ENCODE assay signal across 13 cellular contexts in genomic region chr11:86255896-86256295, GRCh38. TPM values are rescaled to one million over a fixed set of nuclear protein-coding genes. Genes with fewer than 3 reads are reported as not detected.
DNase-seq lines count a peak whose midpoint lies in the region; ATAC-seq and TF ChIP-seq lines count a peak whose summit lies in the region.
"Had no signal": no experiment of that assay in that cellular context is flagged by ENCODE, and none has a peak within 500 bp of the region (broad histone marks: within the 10 kb centered on the region; RNA-seq: fewer than 3 reads in every experiment).

No MANE protein-coding gene starts in this region.

- H3K9me3 Mint-ChIP-seq in activated T-cell treated with anti-CD3 and anti-CD28 coated beads, Interleukin-2, amount 50 U/mL, for 24 hours = no peaks in the 10 kb centered on the region
- no peaks in the 10 kb centered on the region for H3K9me3 Mint-ChIP-seq in stimulated activated effector memory CD8-positive, alpha-beta T cell treated with anti-CD3 and anti-CD28 coated beads, Interleukin-12 subunit alpha, Interleukin-12 subunit beta, amount 100 ng/mL, for 72 hours

- H3K27ac Mint-ChIP-seq in activated T-cell treated with anti-CD3 and anti-CD28 coated beads, Interleukin-2, amount 50 U/mL, for 24 hours = peak overlapping the region; percentile 84
- H3K27ac Mint-ChIP-seq in stimulated activated effector memory CD8-positive, alpha-beta T cell treated with anti-CD3 and anti-CD28 coated beads, Interleukin-12 subunit alpha, Interleukin-12 subunit beta, amount 100 ng/mL, for 72 hours = peak overlapping the region; percentile 58

- no TSS peak for BruUV-seq in A673 (replicated peaks; lab: Mats Ljungman, UMichigan)

- TF ChIP-seq CTCF in A673 (conservative IDR thresholded peaks at IDR 0.05; ENCODE audit: low read depth, low read length) = no peak

- no peaks in the 10 kb centered on the region for H3K27me3 Mint-ChIP-seq in activated T-cell treated with anti-CD3 and anti-CD28 coated beads, Interleukin-2, amount 50 U/mL, for 24 hours

- no peaks in the 10 kb centered on the region for H3K9me3 ChIP-seq in A673 (ENCODE audit: low read depth, low read length, poor library complexity, severe bottlenecking)
- H3K9me3 ChIP-seq: neutrophil had no signal

- H3K4me3 Mint-ChIP-seq in activated T-cell treated with anti-CD3 and anti-CD28 coated beads, Interleukin-2, amount 50 U/mL, for 24 hours = peak overlapping the region; percentile 8
- H3K4me3 Mint-ChIP-seq in stimulated activated effector memory CD8-positive, alpha-beta T cell treated with anti-CD3 and anti-CD28 coated beads, Interleukin-12 subunit alpha, Interleukin-12 subunit beta, amount 100 ng/mL, for 72 hours = peak overlapping the region; percentile 13

- ATAC-seq in GM21526 (IDR thresholded peaks at IDR 0.05; ENCODE audit: low FRiP score, unreplicated experiment) (peak; percentile 94), HG03103 (IDR thresholded peaks at IDR 0.05; ENCODE audit: low read depth, unreplicated experiment) (peak; percentile 88)
- peak; percentile 84 for ATAC-seq in stimulated activated effector memory CD8-positive, alpha-beta T cell treated with anti-CD3 and anti-CD28 coated beads, Interleukin-12 subunit alpha, Interleukin-12 subunit beta, amount 100 ng/mL, for 72 hours
- ATAC-seq: left cardiac atrium had no signal

- CTCF ChIA-PET in A673 (lab: Charles Lee) = no interaction called here

- peaks cover 56% of the 10 kb centered on the region for H3K4me1 Mint-ChIP-seq in activated T-cell treated with anti-CD3 and anti-CD28 coated beads, Interleukin-2, amount 50 U/mL, for 24 hours (ENCODE audit: low read depth)
- peaks cover 38% of the 10 kb centered on the region for H3K4me1 Mint-ChIP-seq in stimulated activated effector memory CD8-positive, alpha-beta T cell treated with anti-CD3 and anti-CD28 coated beads, Interleukin-12 subunit alpha, Interleukin-12 subunit beta, amount 100 ng/mL, for 72 hours

- no peak overlapping the region for H3K27ac ChIP-seq in A673 (ENCODE audit: low read depth, low read length, poor library complexity, severe bottlenecking)
- H3K27ac ChIP-seq: GM23248, neutrophil had no signal

- POLR2A ChIA-PET in A673 (lab: Charles Lee; ENCODE audit: low non-redundant PET) = no interaction called here

- H3K36me3 ChIP-seq in A673 (ENCODE audit: insufficient read depth, low read length, poor library complexity, severe bottlenecking) = peaks cover 28% of the 10 kb centered on the region

- no peak for DNase-seq in activated T-cell treated with anti-CD3 and anti-CD28 coated beads, Interleukin-2, amount 50 U/mL, for 24 hours
- no peak for DNase-seq in activated T-cell treated with anti-CD3 and anti-CD28 coated beads, Interleukin-2, amount 50 U/mL, for 1 hour
- DNase-seq in stimulated activated effector memory CD8-positive, alpha-beta T cell treated with anti-CD3 and anti-CD28 coated beads, Interleukin-12 subunit alpha, Interleukin-12 subunit beta, amount 100 ng/mL, for 72 hours (ENCODE audit: low spot score in 2 of 2) = no peak
- DNase-seq in A673 (ENCODE audit: low spot score) = no peak
- no peak for DNase-seq in ACHN
- no peak for DNase-seq in NCI-H1417 (lab: John Stamatoyannopoulos, UW)
- DNase-seq: DMS79, GM23248, left cardiac atrium, NCI-H2029 had no signal

- H3K4me3 ChIP-seq in A673 (ENCODE audit: low read depth, low read length, poor library complexity, severe bottlenecking) = no peak overlapping the region
- H3K4me3 ChIP-seq: GM23248 had no signal

- H3K4me1 ChIP-seq in A673 (ENCODE audit: insufficient read depth, low read length, poor library complexity, severe bottlenecking) = peaks cover 10% of the 10 kb centered on the region

- no peaks in the 10 kb centered on the region for H3K27me3 ChIP-seq in A673 (replicated peaks; ENCODE audit: insufficient read depth, low read depth, low read length, poor library complexity)
- H3K27me3 ChIP-seq: neutrophil had no signal

- in situ Hi-C loops in ACHN (cut with HindIII; ENCODE audit: low pct_ligation_motif_present, low pct_unique_long_range_greater_than_20kb, low sequenced_read_pairs) = no loop called here

- H3K36me3 Mint-ChIP-seq in activated T-cell treated with anti-CD3 and anti-CD28 coated beads, Interleukin-2, amount 50 U/mL, for 24 hours (ENCODE audit: low read depth) = peaks cover 90% of the 10 kb centered on the region
- no peaks in the 10 kb centered on the region for H3K36me3 Mint-ChIP-seq in stimulated activated effector memory CD8-positive, alpha-beta T cell treated with anti-CD3 and anti-CD28 coated beads, Interleukin-12 subunit alpha, Interleukin-12 subunit beta, amount 100 ng/mL, for 72 hours

- intact Hi-C loops in A673 (cut with micrococcal nuclease; ENCODE audit: unreplicated experiment) = no loop called here

RNA-seq across cellular contexts. Expression of gene EED, which starts 11.3 kb away (rescaled TPM):
- 37.5 and 43.4 TPM in 2 replicates for total RNA-seq in A673 (2021)

RNA-seq across cellular contexts. Expression of gene HIKESHI, which starts 46.1 kb away (rescaled TPM):
- 55.1 and 58.7 TPM in 2 replicates for total RNA-seq in A673 (2021)
